1 cellular context compared by ENCODE assay signal in the genomic region with DNA sequence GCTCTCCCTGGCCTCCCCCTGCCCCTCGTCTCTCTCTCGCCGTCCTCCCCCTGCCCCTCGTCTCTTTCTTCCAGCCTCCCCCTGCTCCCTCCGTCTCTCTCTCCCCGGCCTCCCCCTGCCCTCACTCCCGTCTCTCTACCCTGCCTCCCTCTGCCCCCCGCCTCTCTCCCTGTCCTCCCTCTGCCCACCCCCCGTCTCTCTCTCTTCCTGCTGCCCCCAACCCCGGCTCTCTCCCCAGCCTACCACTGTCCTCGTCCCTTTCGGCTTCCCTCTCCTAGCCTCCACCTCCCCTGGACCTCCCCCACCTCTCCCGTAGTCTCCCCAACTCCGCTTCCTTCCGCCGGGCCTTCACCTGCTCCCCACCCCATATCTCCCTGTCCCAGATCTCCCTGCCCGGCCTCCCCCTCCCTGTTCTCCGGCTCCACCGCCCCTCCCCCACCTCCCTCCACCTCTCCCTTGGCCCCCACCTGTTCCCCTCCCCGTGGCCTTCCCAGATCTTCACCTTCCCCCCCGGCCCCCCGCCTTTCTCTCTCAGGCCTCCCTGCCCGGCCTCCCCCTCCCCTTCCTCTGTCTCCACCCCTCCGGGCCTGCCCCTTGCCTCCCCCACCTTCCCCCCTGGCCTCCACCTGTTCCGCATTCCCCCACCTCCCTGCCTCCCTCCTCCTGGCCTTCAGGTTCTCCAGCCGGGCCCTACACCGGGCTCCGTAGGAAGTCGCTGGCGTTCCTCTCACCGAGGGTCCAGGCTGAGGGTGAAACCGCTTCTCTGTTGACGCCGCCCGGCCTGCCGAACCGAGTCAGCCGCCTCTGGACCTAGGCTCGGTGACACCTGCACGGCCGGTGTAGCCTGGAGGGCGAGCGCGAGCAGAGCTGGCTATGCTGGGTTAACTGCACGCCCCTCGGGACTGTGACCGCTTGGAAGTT.
TF ChIP-seq lines count a peak whose summit lies in the region.

No MANE protein-coding gene starts in this region.

TF ChIP-seq in K562, 482 proteins besides CTCF, POLR2A, EP300 and RAD21 (continued from another document and continues in another):
- TF ChIP-seq, protein P1, sequence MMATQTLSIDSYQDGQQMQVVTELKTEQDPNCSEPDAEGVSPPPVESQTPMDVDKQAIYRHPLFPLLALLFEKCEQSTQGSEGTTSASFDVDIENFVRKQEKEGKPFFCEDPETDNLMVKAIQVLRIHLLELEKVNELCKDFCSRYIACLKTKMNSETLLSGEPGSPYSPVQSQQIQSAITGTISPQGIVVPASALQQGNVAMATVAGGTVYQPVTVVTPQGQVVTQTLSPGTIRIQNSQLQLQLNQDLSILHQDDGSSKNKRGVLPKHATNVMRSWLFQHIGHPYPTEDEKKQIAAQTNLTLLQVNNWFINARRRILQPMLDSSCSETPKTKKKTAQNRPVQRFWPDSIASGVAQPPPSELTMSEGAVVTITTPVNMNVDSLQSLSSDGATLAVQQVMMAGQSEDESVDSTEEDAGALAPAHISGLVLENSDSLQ (IDR thresholded peaks at IDR 0.05) = no peak
- no peak for TF ChIP-seq FOXK2 (conservative IDR thresholded peaks at IDR 0.05 in 1 of 2, IDR thresholded peaks at IDR 0.05 in 1 of 2; ENCODE audit: low read depth in 2 of 2)
- TF ChIP-seq SPI1 (IDR thresholded peaks at IDR 0.05; ENCODE audit: borderline replicate concordance, low read depth, low read length) = peak; percentile 17; the same call in 1 of the 2 replicates
- no peak for TF ChIP-seq PRDM10 (IDR thresholded peaks at IDR 0.05; ENCODE audit: partially characterized antibody)
- no peak for TF ChIP-seq ZNF785 (CRISPR knock-in tag; IDR thresholded peaks at IDR 0.05)
- TF ChIP-seq POLR2AphosphoS5 (IDR thresholded peaks at IDR 0.05; ENCODE audit: control insufficient read depth, insufficient read depth, low read depth, low read length) = no peak
- no peak for TF ChIP-seq SIX5 (IDR thresholded peaks at IDR 0.05; ENCODE audit: borderline replicate concordance in 1 of 2, insufficient read depth in 1 of 2, low read depth in 1 of 2, low read length in 2 of 2)
- TF ChIP-seq ZFP1 (CRISPR knock-in tag; IDR thresholded peaks at IDR 0.05) = no peak
- TF ChIP-seq EGR1 (conservative IDR thresholded peaks at IDR 0.05) = 0 out of 2 replicates have a peak, but pooled peaks have one; percentile 19
- no peak for TF ChIP-seq STAT5B (CRISPR knock-in tag; IDR thresholded peaks at IDR 0.05)
- peak; percentile 74 for TF ChIP-seq ARID1B (IDR thresholded peaks at IDR 0.05)
- TF ChIP-seq SMARCE1 (IDR thresholded peaks at IDR 0.05) = no peak
- TF ChIP-seq FOXA3 (CRISPR knock-in tag; conservative IDR thresholded peaks at IDR 0.05 in 1 of 2, IDR thresholded peaks at IDR 0.05 in 1 of 2) = no peak
- TF ChIP-seq COPS2 (conservative IDR thresholded peaks at IDR 0.05) = no peak
- TF ChIP-seq FOXJ2 (tag; IDR thresholded peaks at IDR 0.05) = no peak
- TF ChIP-seq POLR2G (IDR thresholded peaks at IDR 0.05; ENCODE audit: low read depth, low read length) = peak; percentile 55
- no peak for TF ChIP-seq PATZ1 (CRISPR knock-in tag; IDR thresholded peaks at IDR 0.05; ENCODE audit: borderline replicate concordance)
- no peak for TF ChIP-seq ZNF253 (CRISPR knock-in tag; conservative IDR thresholded peaks at IDR 0.05)
- TF ChIP-seq, protein P2, sequence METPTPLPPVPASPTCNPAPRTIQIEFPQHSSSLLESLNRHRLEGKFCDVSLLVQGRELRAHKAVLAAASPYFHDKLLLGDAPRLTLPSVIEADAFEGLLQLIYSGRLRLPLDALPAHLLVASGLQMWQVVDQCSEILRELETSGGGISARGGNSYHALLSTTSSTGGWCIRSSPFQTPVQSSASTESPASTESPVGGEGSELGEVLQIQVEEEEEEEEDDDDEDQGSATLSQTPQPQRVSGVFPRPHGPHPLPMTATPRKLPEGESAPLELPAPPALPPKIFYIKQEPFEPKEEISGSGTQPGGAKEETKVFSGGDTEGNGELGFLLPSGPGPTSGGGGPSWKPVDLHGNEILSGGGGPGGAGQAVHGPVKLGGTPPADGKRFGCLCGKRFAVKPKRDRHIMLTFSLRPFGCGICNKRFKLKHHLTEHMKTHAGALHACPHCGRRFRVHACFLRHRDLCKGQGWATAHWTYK (CRISPR knock-in tag; IDR thresholded peaks at IDR 0.05) = no peak
- no peak for TF ChIP-seq KAT2B (IDR thresholded peaks at IDR 0.05; ENCODE audit: low read depth, low read length)
- no peak for TF ChIP-seq NELFE (IDR thresholded peaks at IDR 0.05; ENCODE audit: insufficient read depth, insufficient read length)
- TF ChIP-seq GABPB2 (CRISPR knock-in tag; conservative IDR thresholded peaks at IDR 0.05) = no peak
- TF ChIP-seq, protein P3, sequence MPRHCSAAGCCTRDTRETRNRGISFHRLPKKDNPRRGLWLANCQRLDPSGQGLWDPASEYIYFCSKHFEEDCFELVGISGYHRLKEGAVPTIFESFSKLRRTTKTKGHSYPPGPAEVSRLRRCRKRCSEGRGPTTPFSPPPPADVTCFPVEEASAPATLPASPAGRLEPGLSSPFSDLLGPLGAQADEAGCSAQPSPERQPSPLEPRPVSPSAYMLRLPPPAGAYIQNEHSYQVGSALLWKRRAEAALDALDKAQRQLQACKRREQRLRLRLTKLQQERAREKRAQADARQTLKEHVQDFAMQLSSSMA (CRISPR knock-in tag; IDR thresholded peaks at IDR 0.05) = no peak
- no peak for TF ChIP-seq CBFB (CRISPR knock-in tag; IDR thresholded peaks at IDR 0.05)
- no peak for TF ChIP-seq PTBP1 (IDR thresholded peaks at IDR 0.05; ENCODE audit: low read depth, low read length)
- no peak for TF ChIP-seq ELF4 (CRISPR knock-in tag; IDR thresholded peaks at IDR 0.05)
- no peak for TF ChIP-seq ZNF561 (CRISPR knock-in tag; conservative IDR thresholded peaks at IDR 0.05)
- TF ChIP-seq EZH2 (IDR thresholded peaks at IDR 0.05; ENCODE audit: borderline replicate concordance, low read depth, low read length) = no peak
- peak; percentile 47; the same call in 1 of the 2 replicates for TF ChIP-seq TFAP4 (CRISPR knock-in tag; IDR thresholded peaks at IDR 0.05; ENCODE audit: borderline replicate concordance)
- TF ChIP-seq JUND (IDR thresholded peaks at IDR 0.05; ENCODE audit: borderline replicate concordance, low read depth, low read length) = no peak
- no peak for TF ChIP-seq JUND (tag; IDR thresholded peaks at IDR 0.05; ENCODE audit: borderline replicate concordance, low read depth, low read length)
- TF ChIP-seq CLOCK (CRISPR knock-in tag; IDR thresholded peaks at IDR 0.05; ENCODE audit: borderline replicate concordance) = no peak
- peak; percentile 80; the same call in 1 of the 2 replicates for TF ChIP-seq NR4A1 (CRISPR knock-in tag; IDR thresholded peaks at IDR 0.05)
- no peak for TF ChIP-seq NR4A1 (tag; IDR thresholded peaks at IDR 0.05)
- no peak for TF ChIP-seq STAG1 (CRISPR knock-in tag; IDR thresholded peaks at IDR 0.05; ENCODE audit: borderline replicate concordance)
- no peak for TF ChIP-seq SMC3 (conservative IDR thresholded peaks at IDR 0.05; ENCODE audit: insufficient read depth, low read depth, low read length)
- TF ChIP-seq ZNF124 (CRISPR knock-in tag; IDR thresholded peaks at IDR 0.05) = no peak
- no peak for TF ChIP-seq HNRNPL (IDR thresholded peaks at IDR 0.05; ENCODE audit: low read depth, low read length)
- peak in 1 of 2 experiments; percentile 10; a peak in 1 of 4 replicates for TF ChIP-seq MLLT1 (IDR thresholded peaks at IDR 0.05)
- TF ChIP-seq PRPF4 (IDR thresholded peaks at IDR 0.05; ENCODE audit: insufficient read depth, low read depth, low read length, poor library complexity, severe bottlenecking) = no peak
- no peak for TF ChIP-seq TGIF2 (CRISPR knock-in tag; IDR thresholded peaks at IDR 0.05)
- TF ChIP-seq ZNF551 (CRISPR knock-in tag; IDR thresholded peaks at IDR 0.05) = no peak
- TF ChIP-seq, protein P4, sequence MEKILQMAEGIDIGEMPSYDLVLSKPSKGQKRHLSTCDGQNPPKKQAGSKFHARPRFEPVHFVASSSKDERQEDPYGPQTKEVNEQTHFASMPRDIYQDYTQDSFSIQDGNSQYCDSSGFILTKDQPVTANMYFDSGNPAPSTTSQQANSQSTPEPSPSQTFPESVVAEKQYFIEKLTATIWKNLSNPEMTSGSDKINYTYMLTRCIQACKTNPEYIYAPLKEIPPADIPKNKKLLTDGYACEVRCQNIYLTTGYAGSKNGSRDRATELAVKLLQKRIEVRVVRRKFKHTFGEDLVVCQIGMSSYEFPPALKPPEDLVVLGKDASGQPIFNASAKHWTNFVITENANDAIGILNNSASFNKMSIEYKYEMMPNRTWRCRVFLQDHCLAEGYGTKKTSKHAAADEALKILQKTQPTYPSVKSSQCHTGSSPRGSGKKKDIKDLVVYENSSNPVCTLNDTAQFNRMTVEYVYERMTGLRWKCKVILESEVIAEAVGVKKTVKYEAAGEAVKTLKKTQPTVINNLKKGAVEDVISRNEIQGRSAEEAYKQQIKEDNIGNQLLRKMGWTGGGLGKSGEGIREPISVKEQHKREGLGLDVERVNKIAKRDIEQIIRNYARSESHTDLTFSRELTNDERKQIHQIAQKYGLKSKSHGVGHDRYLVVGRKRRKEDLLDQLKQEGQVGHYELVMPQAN (IDR thresholded peaks at IDR 0.05; ENCODE audit: borderline replicate concordance) = 0 out of 2 replicates have a peak, but pooled peaks have one; percentile 42
- TF ChIP-seq PPARD (CRISPR knock-in tag; IDR thresholded peaks at IDR 0.05) = no peak
- no peak for TF ChIP-seq CCAR2 (IDR thresholded peaks at IDR 0.05; ENCODE audit: low read depth, low read length)
- TF ChIP-seq TFAM (CRISPR knock-in tag; conservative IDR thresholded peaks at IDR 0.05) = no peak
- no peak for TF ChIP-seq NFYB (IDR thresholded peaks at IDR 0.05; ENCODE audit: extremely low read depth, insufficient read length)
